ENCODE assay signal across 8 cellular contexts in genomic region chr10:16520900-16521299, GRCh38. TPM values are rescaled to one million over a fixed set of nuclear protein-coding genes. Genes with fewer than 3 reads are reported as not detected.
DNase-seq lines count a peak whose midpoint lies in the region; ATAC-seq and TF ChIP-seq lines count a peak whose summit lies in the region.

No MANE protein-coding gene starts in this region.

- peak overlapping the region; percentile 38 for H3K4me3 Mint-ChIP-seq in T-helper 2 cell treated with Interferon-gamma antibody and Interleukin-4, amounts not matched to agents 5 μg/mL and 100 μg/mL, for 36 hours
- peak overlapping the region; percentile 57 for H3K4me3 Mint-ChIP-seq in endodermal cell
- peak overlapping the region; percentile 62 for H3K4me3 Mint-ChIP-seq in natural killer cell

- peak; percentile 68 for TF ChIP-seq CTCF in endodermal cell (conservative IDR thresholded peaks at IDR 0.05)
- no peak for TF ChIP-seq CTCF in natural killer cell (IDR thresholded peaks at IDR 0.05)

- no peaks in the 10 kb centered on the region for H3K36me3 Mint-ChIP-seq in T-helper 2 cell treated with Interferon-gamma antibody and Interleukin-4, amounts not matched to agents 5 μg/mL and 100 μg/mL, for 36 hours (ENCODE audit: low read depth)
- H3K36me3 Mint-ChIP-seq in endodermal cell (ENCODE audit: low read depth) = no peaks in the 10 kb centered on the region
- H3K36me3 Mint-ChIP-seq in natural killer cell = no peaks in the 10 kb centered on the region

- DNase-seq in activated effector memory CD4-positive, alpha-beta T cell treated with anti-CD3 and anti-CD28 coated beads, Interleukin-2, amount 50 U/mL, for 16 hours = peak; percentile 73
- DNase-seq in activated effector memory CD4-positive, alpha-beta T cell treated with Interleukin-2 at 50 U/mL for 16 hours = no peak
- peak; percentile 13 for DNase-seq in T-helper 2 cell treated with Interferon-gamma antibody and Interleukin-4, amounts not matched to agents 5 μg/mL and 100 μg/mL, for 36 hours (ENCODE audit: low spot score)
- peak; percentile 82 for DNase-seq in endodermal cell
- no peak for DNase-seq in natural killer cell
- DNase-seq in NCI-H1048 (lab: John Stamatoyannopoulos, UW) = no peak

- peak overlapping the region; percentile 70 for H3K4me3 ChIP-seq in endodermal cell (ENCODE audit: low read length)

- intact Hi-C loops in natural killer cell (cut with micrococcal nuclease) = no loop called here

- peak; percentile 45 for ATAC-seq in HG02970 (IDR thresholded peaks at IDR 0.05; ENCODE audit: low FRiP score, unreplicated experiment)
- peak; percentile 21 to 69 (median 33) for ATAC-seq in natural killer cell
- ATAC-seq in HG03565 (IDR thresholded peaks at IDR 0.05; ENCODE audit: unreplicated experiment) = no peak

- peaks cover 2% of the 10 kb centered on the region for H3K4me1 Mint-ChIP-seq in T-helper 2 cell treated with Interferon-gamma antibody and Interleukin-4, amounts not matched to agents 5 μg/mL and 100 μg/mL, for 36 hours (ENCODE audit: low read depth)
- peaks cover 6% of the 10 kb centered on the region for H3K4me1 Mint-ChIP-seq in endodermal cell
- peaks cover 0 to 6% of the 10 kb centered on the region in 2 donors for H3K4me1 Mint-ChIP-seq in natural killer cell

- peaks cover 42% of the 10 kb centered on the region for H3K27me3 Mint-ChIP-seq in T-helper 2 cell treated with Interferon-gamma antibody and Interleukin-4, amounts not matched to agents 5 μg/mL and 100 μg/mL, for 36 hours (ENCODE audit: low read depth)
- peaks cover 62% of the 10 kb centered on the region for H3K27me3 Mint-ChIP-seq in endodermal cell (ENCODE audit: insufficient read depth)
- peaks cover 33% of the 10 kb centered on the region in 2 donors for H3K27me3 Mint-ChIP-seq in natural killer cell (ENCODE audit: low read depth in 2 of 2)

- no peak overlapping the region for H3K9ac ChIP-seq in endodermal cell (ENCODE audit: extremely low read depth, low read length, poor library complexity, severe bottlenecking)

- no peaks in the 10 kb centered on the region for H3K9me3 Mint-ChIP-seq in T-helper 2 cell treated with Interferon-gamma antibody and Interleukin-4, amounts not matched to agents 5 μg/mL and 100 μg/mL, for 36 hours
- H3K9me3 Mint-ChIP-seq in endodermal cell (no peaks in the 10 kb centered on the region), natural killer cell (no peaks in the 10 kb centered on the region)

- no peaks in the 10 kb centered on the region for H3K9me3 ChIP-seq in endodermal cell (ENCODE audit: control insufficient read depth, low read length)

- H3K36me3 ChIP-seq in endodermal cell (ENCODE audit: control insufficient read depth, insufficient read depth, low read length) = no peaks in the 10 kb centered on the region

- H3K4me1 ChIP-seq in endodermal cell (ENCODE audit: control insufficient read depth, insufficient read depth, low read length) = no peaks in the 10 kb centered on the region

- peaks cover 75% of the 10 kb centered on the region for H3K27me3 ChIP-seq in endodermal cell (ENCODE audit: control insufficient read depth, insufficient read depth, low read length, poor library complexity, severe bottlenecking)

- 0 to 1% methylated on average over 6 to 39 of the region's 39 CpGs for WGBS in endodermal cell (ENCODE audit: insufficient coverage in 1 of 2, insufficient read length in 1 of 2), 2 experiments

- no peak overlapping the region for H3K27ac Mint-ChIP-seq in T-helper 2 cell treated with Interferon-gamma antibody and Interleukin-4, amounts not matched to agents 5 μg/mL and 100 μg/mL, for 36 hours
- no peak overlapping the region for H3K27ac Mint-ChIP-seq in endodermal cell
- H3K27ac Mint-ChIP-seq in natural killer cell = no peak overlapping the region

- no peak overlapping the region for H3K27ac ChIP-seq in endodermal cell (ENCODE audit: low read depth, low read length)

RNA-seq across cellular contexts. Expression of gene C1QL3, which starts 0.8 kb away (rescaled TPM):
- total RNA-seq in endodermal cell (under 1 TPM in 1 of 2 donors, not detected in 1; 0.20 TPM), natural killer cell (under 1 TPM in 1 of 3 donors, not detected in 2; 0.29 TPM)
- polyA plus RNA-seq in endodermal cell (2013, experiment 1 of 2) = 0.43 TPM
- 0.41 TPM for polyA plus RNA-seq in endodermal cell (2013, experiment 2 of 2)

Comparison
In these comparisons a context has a peak if more than half of its experiments do, and no peak if none do; other contexts are left out.
1. DNase-seq: peak in activated effector memory CD4-positive, alpha-beta T cell treated with anti-CD3 and anti-CD28 coated beads, Interleukin-2, amount 50 U/mL, for 16 hours (single experiment), T-helper 2 cell treated with Interferon-gamma antibody and Interleukin-4, amounts not matched to agents 5 μg/mL and 100 μg/mL, for 36 hours (single experiment) and endodermal cell (single experiment); none in activated effector memory CD4-positive, alpha-beta T cell treated with Interleukin-2 at 50 U/mL for 16 hours (single experiment), natural killer cell (single experiment) and NCI-H1048 (single experiment).
2. Peak in every context shown above with its lines, with median percentiles within 50 percentile points of each other: H3K4me3 Mint-ChIP-seq.